In genomic region chr2:188238386-188238785, GRCh38 we compare ENCODE assay signal across 20 cellular contexts. TPM values are rescaled to one million over a fixed set of nuclear protein-coding genes. Genes with fewer than 3 reads are reported as not detected.
DNase-seq lines count a peak whose midpoint lies in the region; TF ChIP-seq lines count a peak whose summit lies in the region.
"Had no signal": no experiment of that assay in that cellular context is flagged by ENCODE, and none has a peak within 500 bp of the region (broad histone marks: within the 10 kb centered on the region; RNA-seq: fewer than 3 reads in every experiment).

No MANE protein-coding gene starts in this region.

- no peak overlapping the region for H3K27ac Mint-ChIP-seq in MCF 10A (ENCODE audit: low read depth, unreplicated experiment)
- H3K27ac Mint-ChIP-seq: CD4-positive, CD25-positive, alpha-beta regulatory T cell; CD8-positive, alpha-beta T cell had no signal

- no peaks in the 10 kb centered on the region for H3K4me1 ChIP-seq in mammary epithelial cell (ENCODE audit: insufficient read depth, low read length)
- H3K4me1 ChIP-seq in mesendoderm (ENCODE audit: control insufficient read depth, low read depth, low read length), result no peaks in the 10 kb centered on the region
- H3K4me1 ChIP-seq: A549, Caco-2 had no signal

- POLR2A ChIA-PET in MCF 10A (lab: Yijun Ruan, JAX), result interaction anchor here (0.6 kb wide), 1 partner anchor 95 kb away, joined by 4 read pairs; no protein-coding TSS in a partner anchor

- H3K4me2 ChIP-seq in mammary epithelial cell (ENCODE audit: insufficient read depth, low read depth, low read length) (no peak overlapping the region), mesendoderm (ENCODE audit: low read length) (no peak overlapping the region)
- H3K4me2 ChIP-seq: A549 had no signal

- H3K36me3 ChIP-seq in mammary epithelial cell (ENCODE audit: insufficient read depth, low read length), result no peaks in the 10 kb centered on the region
- no peaks in the 10 kb centered on the region for H3K36me3 ChIP-seq in mesendoderm (ENCODE audit: control insufficient read depth, insufficient read depth, low read length)

- H3K9ac ChIP-seq in mammary epithelial cell (ENCODE audit: insufficient read depth, low read length) (no peak overlapping the region), mesendoderm (ENCODE audit: low read length) (no peak overlapping the region)
- H3K9ac ChIP-seq: GM23248 had no signal

- H3K23ac ChIP-seq in mesendoderm (ENCODE audit: low read length), result no peak overlapping the region

- in situ Hi-C loops in mammary epithelial cell (cut with MboI; ENCODE audit: low sequenced_read_pairs in 2 of 2), result no loop called here
- in situ Hi-C loops in GM13977 (cut with MboI; ENCODE audit: low pct_unique_long_range_greater_than_20kb, low sequenced_read_pairs, unreplicated experiment), result no loop called here

- no peak overlapping the region for H2AK5ac ChIP-seq in mesendoderm (ENCODE audit: low read length)

- H3K27me3 ChIP-seq in mammary epithelial cell (ENCODE audit: insufficient read depth, low read length), result no peaks in the 10 kb centered on the region
- H3K27me3 ChIP-seq in mesendoderm (ENCODE audit: insufficient read depth, low read length, poor library complexity), result no peaks in the 10 kb centered on the region

- H2BK5ac ChIP-seq in mesendoderm (ENCODE audit: low read length), result no peak overlapping the region

- no peak overlapping the region for H3K4ac ChIP-seq in mesendoderm (ENCODE audit: low read depth, low read length)

- no peak overlapping the region for H3K27ac ChIP-seq in mammary epithelial cell (ENCODE audit: insufficient read depth, low read depth, low read length)
- no peak overlapping the region for H3K27ac ChIP-seq in mesendoderm (ENCODE audit: low read depth, low read length)
- H3K27ac ChIP-seq: A549, C4-2B, GM23248 had no signal

- no peak overlapping the region for H4K5ac ChIP-seq in mesendoderm (ENCODE audit: low read length)

- CTCF ChIA-PET in mammary epithelial cell (lab: Charles Lee; ENCODE audit: low non-redundant PET) (no interaction called here), MCF 10A (lab: Yijun Ruan, JAX) (no interaction called here)

- H3K4me3 ChIP-seq in mammary epithelial cell (replicated peaks in 1 of 3; ENCODE audit: insufficient read depth in 1 of 3, low read depth in 2 of 3, low read length in 3 of 3), result no peak overlapping the region
- H3K4me3 ChIP-seq in mesendoderm (ENCODE audit: low read length), result no peak overlapping the region
- H3K4me3 ChIP-seq: A549, GM23248 had no signal

- H3K36me3 Mint-ChIP-seq in MCF 10A (ENCODE audit: insufficient read depth, unreplicated experiment), result no peaks in the 10 kb centered on the region
- H3K36me3 Mint-ChIP-seq: CD4-positive, CD25-positive, alpha-beta regulatory T cell; CD8-positive, alpha-beta T cell had no signal

- no peak overlapping the region for H3K56ac ChIP-seq in mesendoderm (ENCODE audit: low read length)

- 100% methylated on average over 1 of the region's 1 CpG for WGBS in mammary epithelial cell (ENCODE audit: low coverage, missing lambda C conversion rate)
- WGBS in mesendoderm (ENCODE audit: extremely low coverage, insufficient coverage, low lambda C conversion rate), result no CpG with 5 or more reads among the region's 1 CpG

- no peak overlapping the region for H3K4me3 Mint-ChIP-seq in MCF 10A (ENCODE audit: unreplicated experiment)
- H3K4me3 Mint-ChIP-seq: CD4-positive, CD25-positive, alpha-beta regulatory T cell; CD8-positive, alpha-beta T cell had no signal

- TF ChIP-seq CTCF in mammary epithelial cell (conservative IDR thresholded peaks at IDR 0.05 in 1 of 2, IDR thresholded peaks at IDR 0.05 in 1 of 2; ENCODE audit: extremely low read depth in 1 of 2, insufficient read depth in 1 of 2, low read depth in 1 of 2, low read length in 2 of 2) (no peak), MCF 10A (IDR thresholded peaks at IDR 0.05; ENCODE audit: unreplicated experiment) (no peak), GM13977 (IDR thresholded peaks at IDR 0.05; ENCODE audit: extremely low read depth, insufficient read depth, missing control alignments) (no peak)

- no peaks in the 10 kb centered on the region for H3K27me3 Mint-ChIP-seq in MCF 10A (ENCODE audit: insufficient read depth, unreplicated experiment)
- H3K27me3 Mint-ChIP-seq: CD4-positive, CD25-positive, alpha-beta regulatory T cell had no signal

- no peak overlapping the region for H2BK120ac ChIP-seq in mesendoderm (ENCODE audit: low read depth, low read length)

- intact Hi-C loops in mammary epithelial cell (cut with micrococcal nuclease) (no loop called here), MCF 10A (cut with micrococcal nuclease) (no loop called here)

- H4K20me1 ChIP-seq in mammary epithelial cell (ENCODE audit: insufficient read depth, low read length), result no peaks in the 10 kb centered on the region

- no peaks in the 10 kb centered on the region for H3K79me2 ChIP-seq in mammary epithelial cell (ENCODE audit: insufficient read depth, low read length)
- no peaks in the 10 kb centered on the region for H3K79me2 ChIP-seq in mesendoderm (ENCODE audit: control insufficient read depth, insufficient read depth, low read length)

- no peak overlapping the region for H2AFZ ChIP-seq in mammary epithelial cell (ENCODE audit: low read depth, low read length)
- H2AFZ ChIP-seq: GM23248 had no signal

- no peak overlapping the region for H2BK15ac ChIP-seq in mesendoderm (replicated peaks; ENCODE audit: low read depth)

- dilution Hi-C loops in mammary epithelial cell (cut with HindIII; ENCODE audit: low sequenced_read_pairs), result no loop called here

- DNase-seq in mammary epithelial cell, result peak; percentile 0
- no peak for DNase-seq in MCF 10A (ENCODE audit: unreplicated experiment)
- peak; percentile 14 for DNase-seq in OCI-M1 (lab: John Stamatoyannopoulos, UW)
- DNase-seq in mesendoderm, result peak; percentile 25
- no peak for DNase-seq in Ammon's horn (ENCODE audit: low spot score)
- DNase-seq in midbrain (lab: John Stamatoyannopoulos, UW), result no peak
- no peak for DNase-seq in GM13977 (ENCODE audit: low spot score)
- DNase-seq: 8988T; ACHN; AML-193; Caco-2; CD4-positive, CD25-positive, alpha-beta regulatory T cell; CD8-positive, alpha-beta T cell; DMS153; DMS79 treated with DMSO at 0.1 percent for 48 hours; GM23248; H7; HCEC 1CT had no signal

- H3K9me3 ChIP-seq in mammary epithelial cell (replicated peaks; ENCODE audit: insufficient read depth, low read length), result no peaks in the 10 kb centered on the region
- H3K9me3 ChIP-seq: A549, Caco-2 had no signal

- no peaks in the 10 kb centered on the region for H3K79me1 ChIP-seq in mesendoderm (ENCODE audit: low read length)

- no TSS peak for BruUV-seq in mammary epithelial cell (replicated peaks; lab: Mats Ljungman, UMichigan)
- no TSS peak for BruUV-seq in MCF 10A (replicated peaks; lab: Mats Ljungman, UMichigan)

- no peak overlapping the region for H4K8ac ChIP-seq in mesendoderm (ENCODE audit: low read depth, low read length)

- no peaks in the 10 kb centered on the region for H3K9me3 Mint-ChIP-seq in MCF 10A (ENCODE audit: unreplicated experiment)

- no peak overlapping the region for H3K18ac ChIP-seq in mesendoderm (ENCODE audit: low read length)

- H3K4me1 Mint-ChIP-seq in MCF 10A (ENCODE audit: insufficient read depth, unreplicated experiment), result no peaks in the 10 kb centered on the region
- H3K4me1 Mint-ChIP-seq: CD4-positive, CD25-positive, alpha-beta regulatory T cell had no signal

RNA-seq across cellular contexts. Expression of gene GULP1, which starts 53.3 kb away (rescaled TPM):
- total RNA-seq in mammary epithelial cell, result 10 to 100 TPM; 17.3 to 49.7 TPM
- 11.0 TPM for polyA plus RNA-seq in mammary epithelial cell
- 0.72 TPM for polyA minus RNA-seq in mammary epithelial cell
- total RNA-seq in MCF 10A (2022), result 4.2 and 9.3 TPM in 2 replicates
- 69.6 TPM for polyA plus RNA-seq in mesendoderm (2013, experiment 1 of 2)
- 72.0 TPM for polyA plus RNA-seq in mesendoderm (2013, experiment 2 of 2)
- total RNA-seq: CD4-positive, CD25-positive, alpha-beta regulatory T cell; CD8-positive, alpha-beta T cell had no signal
- polyA plus RNA-seq: CD4-positive, CD25-positive, alpha-beta regulatory T cell had no signal

Comparison
In these comparisons a context has a peak if more than half of its experiments do, and no peak if none do; other contexts are left out.
1. DNase-seq: peak in mammary epithelial cell (single experiment), OCI-M1 (single experiment) and mesendoderm (single experiment); none in MCF 10A (single experiment), Ammon's horn (single experiment), midbrain (single experiment) and GM13977 (single experiment).